In genomic region chr5:154460172-154460571, GRCh38 we compare ENCODE assay signal across 11 cellular contexts. TPM values are rescaled to one million over a fixed set of nuclear protein-coding genes. Genes with fewer than 3 reads are reported as not detected.
"Had no signal": no experiment of that assay in that cellular context is flagged by ENCODE, and none has a peak within 500 bp of the region (broad histone marks: within the 10 kb centered on the region; RNA-seq: fewer than 3 reads in every experiment).

No MANE protein-coding gene starts in this region.

- ATAC-seq: HCT116, K562 had no signal

- H3K9me3 ChIP-seq: HAP-1 had no signal

- DNase-seq: GM23248, GOT3, H7, HFFc6, IMR-90 had no signal

- H3K27ac ChIP-seq: GM23248, HL-60 had no signal

- H2AFZ ChIP-seq: GM23248 had no signal

- H3K4me3 ChIP-seq: GM23248, HAP-1, K562 had no signal

- H3K9ac ChIP-seq: GM23248 had no signal

RNA-seq across cellular contexts. Expression of gene HAND1, which starts 17.9 kb away (rescaled TPM):
- total RNA-seq: GM23248, H4, H7, HFFc6, HT1080, IMR-90, K562 had no signal
